24 cellular contexts compared by ENCODE assay signal in the genomic region with DNA sequence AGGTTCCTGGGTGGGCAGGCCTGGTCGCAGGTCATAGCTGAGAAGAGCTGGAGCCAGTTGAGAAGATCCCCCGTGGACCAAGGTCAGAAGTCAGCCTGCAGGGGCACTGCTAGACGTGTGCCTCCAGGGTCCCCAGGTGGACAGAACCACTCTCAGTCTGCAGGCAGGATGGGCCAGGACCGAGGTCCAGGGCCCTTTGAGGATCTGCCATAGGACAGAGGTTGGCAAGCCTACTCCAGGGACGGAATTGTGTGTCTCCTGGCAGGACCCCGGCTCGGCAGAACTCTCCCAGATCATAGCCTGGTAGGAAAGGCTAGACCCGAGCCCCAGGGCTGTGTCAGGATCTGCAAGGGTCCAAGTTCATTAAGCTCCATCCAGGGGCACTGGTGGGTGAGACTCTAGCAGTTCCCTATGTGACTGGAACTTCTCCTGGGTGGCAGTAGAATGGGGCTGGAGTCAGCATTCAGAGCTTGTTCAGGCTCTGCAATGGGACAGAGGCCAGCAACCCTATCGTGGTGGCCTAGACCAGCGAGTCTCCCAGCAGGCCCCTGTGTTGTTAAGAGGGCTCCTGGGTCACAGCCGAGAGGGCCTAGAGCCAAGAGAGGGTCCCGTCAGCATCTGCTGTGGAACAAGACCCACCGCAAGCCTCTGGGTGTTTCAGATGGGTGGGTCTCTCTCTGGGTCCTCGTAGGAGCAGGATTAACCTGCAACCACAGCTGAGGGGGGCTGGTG. TPM values are rescaled to one million over a fixed set of nuclear protein-coding genes. Genes with fewer than 3 reads are reported as not detected.
DNase-seq lines count a peak whose midpoint lies in the region; ATAC-seq and TF ChIP-seq lines count a peak whose summit lies in the region.
"Had no signal": no experiment of that assay in that cellular context is flagged by ENCODE, and none has a peak within 500 bp of the region (broad histone marks: within the 10 kb centered on the region; RNA-seq: fewer than 3 reads in every experiment).

No MANE protein-coding gene starts in this region.

- H4K20me1 ChIP-seq in hepatocyte (ENCODE audit: insufficient read depth, poor library complexity, severe bottlenecking): no peaks in the 10 kb centered on the region

- H3K27ac Mint-ChIP-seq in stimulated activated naive CD8-positive, alpha-beta T cell treated with anti-CD3 and anti-CD28 coated beads, Interleukin-15, amount 100 ng/mL, for 72 hours: no peak overlapping the region
- H3K27ac Mint-ChIP-seq: CD4-positive, CD25-positive, alpha-beta regulatory T cell; CD8-positive, alpha-beta T cell had no signal

- no peak for TF ChIP-seq CTCF in hepatocyte (IDR thresholded peaks at IDR 0.05; ENCODE audit: poor library complexity)
- no peak for TF ChIP-seq CTCF in right lobe of liver (IDR thresholded peaks at IDR 0.05)

- H3K9me3 Mint-ChIP-seq in stimulated activated naive CD8-positive, alpha-beta T cell treated with anti-CD3 and anti-CD28 coated beads, Interleukin-15, amount 100 ng/mL, for 72 hours: no peaks in the 10 kb centered on the region
- H3K9me3 Mint-ChIP-seq: CD4-positive, CD25-positive, alpha-beta regulatory T cell; CD8-positive, alpha-beta T cell had no signal

- H3K27ac ChIP-seq in hepatocyte (peak overlapping the region; percentile 76), right lobe of liver (peak overlapping the region; percentile 20 to 75 (median 69))
- H3K27ac ChIP-seq: 22Rv1, A549, C4-2B, GM23248 had no signal

- H3K4me3 Mint-ChIP-seq in stimulated activated naive CD8-positive, alpha-beta T cell treated with anti-CD3 and anti-CD28 coated beads, Interleukin-15, amount 100 ng/mL, for 72 hours: no peak overlapping the region
- H3K4me3 Mint-ChIP-seq: CD4-positive, CD25-positive, alpha-beta regulatory T cell; CD8-positive, alpha-beta T cell had no signal

- H3K79me2 ChIP-seq in hepatocyte: no peaks in the 10 kb centered on the region

- intact Hi-C loops in right lobe of liver (cut with DNase I): no loop called here

- H3K4me2 ChIP-seq in hepatocyte: no peak overlapping the region

- H3K36me3 ChIP-seq in hepatocyte (replicated peaks; ENCODE audit: insufficient read depth, low read depth) (no peaks in the 10 kb centered on the region), right lobe of liver (no peaks in the 10 kb centered on the region)
- H3K36me3 ChIP-seq: BE2C had no signal

- TF ChIP-seq POLR2A in right lobe of liver (IDR thresholded peaks at IDR 0.05): no peak

- no peaks in the 10 kb centered on the region for H3K27me3 Mint-ChIP-seq in stimulated activated naive CD8-positive, alpha-beta T cell treated with anti-CD3 and anti-CD28 coated beads, Interleukin-15, amount 100 ng/mL, for 72 hours

- no peaks in the 10 kb centered on the region for H3K9me2 ChIP-seq in hepatocyte (replicated peaks; ENCODE audit: insufficient read depth)

- H3K4me3 ChIP-seq in hepatocyte: no peak overlapping the region
- H3K4me3 ChIP-seq in right lobe of liver: no peak overlapping the region
- H3K4me3 ChIP-seq: A549, GM12878, GM23248 had no signal

- peak; percentile 19 for ATAC-seq in stimulated activated naive CD8-positive, alpha-beta T cell treated with anti-CD3 and anti-CD28 coated beads, Interleukin-15, Interleukin-2, amounts not matched to agents 100 U/mL and 50 U/mL, for 24 hours
- ATAC-seq in stimulated activated naive CD8-positive, alpha-beta T cell treated with anti-CD3 and anti-CD28 coated beads, Interleukin-15, amount 100 ng/mL, for 72 hours: no peak
- ATAC-seq in right lobe of liver: no peak
- ATAC-seq in HG03565 (IDR thresholded peaks at IDR 0.05; ENCODE audit: unreplicated experiment): no peak
- ATAC-seq: A549; CD8-positive, alpha-beta T cell; GM12878 had no signal

- H3K9me3 ChIP-seq in hepatocyte (ENCODE audit: low read depth) (no peaks in the 10 kb centered on the region), right lobe of liver (no peaks in the 10 kb centered on the region)
- H3K9me3 ChIP-seq: A549, BE2C had no signal

- no peak overlapping the region for H2AFZ ChIP-seq in hepatocyte
- H2AFZ ChIP-seq: GM23248 had no signal

- H3K27me3 ChIP-seq in hepatocyte (no peaks in the 10 kb centered on the region), right lobe of liver (no peaks in the 10 kb centered on the region)
- H3K27me3 ChIP-seq: BE2C had no signal

- no peaks in the 10 kb centered on the region for H3K4me1 Mint-ChIP-seq in stimulated activated naive CD8-positive, alpha-beta T cell treated with anti-CD3 and anti-CD28 coated beads, Interleukin-15, amount 100 ng/mL, for 72 hours
- H3K4me1 Mint-ChIP-seq: CD4-positive, CD25-positive, alpha-beta regulatory T cell had no signal

- H3K4me1 ChIP-seq in hepatocyte (ENCODE audit: insufficient read depth) (peaks cover 9% of the 10 kb centered on the region), right lobe of liver (peaks cover 0 to 26% (median 0%) of the 10 kb centered on the region in 4 donors)
- H3K4me1 ChIP-seq: BE2C had no signal

- 94% methylated on average over 14 of the region's 14 CpGs for WGBS in hepatocyte (ENCODE audit: low lambda C conversion rate, missing lambda C conversion rate)
- 100% methylated on average over 1 of the region's 14 CpGs for WGBS in right lobe of liver (ENCODE audit: insufficient coverage, low coverage, low lambda C conversion rate, missing lambda C conversion rate)

- DNase-seq in stimulated activated naive CD8-positive, alpha-beta T cell treated with anti-CD3 and anti-CD28 coated beads, Interleukin-15, Interleukin-2, amounts not matched to agents 100 U/mL and 50 U/mL, for 24 hours: no peak
- no peak for DNase-seq in stimulated activated naive CD8-positive, alpha-beta T cell treated with anti-CD3 and anti-CD28 coated beads, Interleukin-15, amount 100 ng/mL, for 72 hours
- DNase-seq in hepatocyte (ENCODE audit: low spot score) (no peak), right lobe of liver (no peak), SIG-M5 treated with dmso at 0.1 percent for 504 hours (lab: John Stamatoyannopoulos, UW; ENCODE audit: unreplicated experiment) (no peak), A172 (ENCODE audit: low spot score) (no peak)
- DNase-seq: ACHN; AML-193; BE2C; CD4-positive, CD25-positive, alpha-beta regulatory T cell; CD8-positive, alpha-beta T cell; DMS 273 treated with DMSO at 0.1 percent for 48 hours; DMS79; EL; GDM1; GM23248; H7; HCEC 1CT had no signal

RNA-seq across cellular contexts. Expression of a gene that starts 18.2 kb away (rescaled TPM):
- total RNA-seq in hepatocyte (not detected in 2 replicates), right lobe of liver (not detected)
- 0.70 TPM in 1 of 2 replicates, not detected in the other for polyA plus RNA-seq in hepatocyte
- not detected in 2 replicates for total RNA-seq in A172 (2014; rRNA removed; shearing (Covaris generic))
- total RNA-seq: CD4-positive, CD25-positive, alpha-beta regulatory T cell; CD8-positive, alpha-beta T cell; GM12878; GM23248; H1; H7 had no signal
- polyA plus RNA-seq: A549; CD4-positive, CD25-positive, alpha-beta regulatory T cell; GM12878; GM23248; H1 had no signal

RNA-seq across cellular contexts. Expression of a gene that starts 51.9 kb away (rescaled TPM):
- total RNA-seq in hepatocyte: 66.6 and 67.1 TPM in 2 replicates
- polyA plus RNA-seq in hepatocyte: 32.6 and 38.8 TPM in 2 replicates
- total RNA-seq in right lobe of liver: 10 to 100 TPM in 1 of 6 experiments, 1 to 10 TPM in 5; 1.4 to 15.8 (median 4.9) TPM
- not detected in 2 replicates for total RNA-seq in A172 (2014; rRNA removed; shearing (Covaris generic))
- total RNA-seq: CD4-positive, CD25-positive, alpha-beta regulatory T cell; CD8-positive, alpha-beta T cell; GM12878; GM23248; H1 had no signal
- polyA plus RNA-seq: A549; CD4-positive, CD25-positive, alpha-beta regulatory T cell; GM23248 had no signal
